ENCODE assay signal across 1 cellular context in the genomic region with DNA sequence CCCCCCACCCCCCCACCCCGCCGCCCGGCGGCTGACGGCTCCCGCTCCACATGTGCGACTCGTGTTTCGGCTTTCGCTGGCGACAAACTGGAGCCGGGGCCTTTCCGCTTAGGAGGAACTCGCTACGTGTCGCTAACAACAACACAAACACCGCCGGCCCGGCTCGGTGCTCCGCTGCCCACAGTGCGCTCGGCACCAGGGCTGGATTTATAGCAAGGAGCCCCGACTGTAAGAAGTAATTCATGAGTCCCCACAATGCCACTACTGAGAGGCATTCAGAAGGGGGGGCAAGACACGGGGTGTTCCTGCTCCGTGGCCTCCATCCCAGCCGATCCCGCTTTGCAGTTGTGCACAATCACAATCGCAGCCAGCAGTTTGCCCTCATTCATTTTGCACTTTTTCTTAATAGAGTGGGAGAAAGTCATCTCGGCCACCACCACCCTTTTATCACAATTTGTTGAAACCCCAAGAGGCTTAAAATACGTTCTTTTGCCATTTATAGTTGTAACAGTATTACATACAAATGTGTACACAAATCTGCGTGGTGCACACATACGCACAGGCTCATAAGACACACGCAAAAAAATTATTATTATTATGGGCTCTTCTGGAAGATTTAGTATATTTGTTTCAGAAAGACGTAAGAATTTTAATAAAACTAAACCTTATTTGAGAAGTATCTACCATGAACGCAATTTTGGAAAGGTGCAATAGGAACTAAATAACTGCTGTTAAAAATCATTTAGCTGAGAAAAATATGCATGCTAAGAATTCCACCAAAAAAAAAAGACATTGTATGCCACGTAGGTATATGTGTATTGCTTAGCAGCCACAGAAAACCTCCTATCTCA.
TF ChIP-seq lines count a peak whose summit lies in the region.

No MANE protein-coding gene starts in this region.

TF ChIP-seq in IMR-90, 13 proteins besides CTCF, POLR2A, EP300 and RAD21:
- no peak for TF ChIP-seq RFX5 (IDR thresholded peaks at IDR 0.05; ENCODE audit: low read depth, low read length)
- no peak for TF ChIP-seq MXI1 (IDR thresholded peaks at IDR 0.05; ENCODE audit: borderline replicate concordance, low read depth, low read length)
- TF ChIP-seq MAZ (IDR thresholded peaks at IDR 0.05; ENCODE audit: borderline replicate concordance, low read depth, low read length): no peak
